Comparison of ENCODE assay signal across 3 cellular contexts in the genomic region with DNA sequence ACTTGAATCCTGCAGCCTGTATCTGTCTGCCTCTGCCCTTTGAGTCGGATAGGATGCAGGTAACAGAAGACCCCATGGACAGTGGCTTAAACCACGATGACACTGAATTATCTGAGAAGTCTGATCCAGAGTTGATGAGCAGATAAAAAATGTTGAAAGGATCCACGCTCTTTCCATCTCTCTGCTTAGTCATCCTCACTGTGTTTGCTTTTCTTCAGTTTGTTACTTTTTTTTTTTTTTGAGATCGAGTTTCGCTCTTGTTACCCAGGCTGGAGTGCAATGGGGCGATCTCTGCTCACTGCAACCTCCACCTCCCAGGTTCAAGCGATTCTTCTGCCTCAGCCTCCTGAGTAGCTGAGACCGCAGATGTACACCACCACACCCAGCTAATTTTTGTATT.
A peak's percentile ranks its signal among the peaks of the same experiment; 100 is the strongest.
TF ChIP-seq lines count a peak whose summit lies in the region.

No MANE protein-coding gene starts in this region.

TF ChIP-seq in SK-N-SH, 30 proteins besides CTCF, POLR2A, EP300 and RAD21 (continued from another document):
- TF ChIP-seq, protein P1, sequence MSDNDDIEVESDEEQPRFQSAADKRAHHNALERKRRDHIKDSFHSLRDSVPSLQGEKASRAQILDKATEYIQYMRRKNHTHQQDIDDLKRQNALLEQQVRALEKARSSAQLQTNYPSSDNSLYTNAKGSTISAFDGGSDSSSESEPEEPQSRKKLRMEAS (IDR thresholded peaks at IDR 0.05; ENCODE audit: low read depth), result no peak
- no peak for TF ChIP-seq ELF1 (IDR thresholded peaks at IDR 0.05)

TF ChIP-seq in SK-N-SH treated with all-trans-retinoic acid at 6 μM for 48 hours, 23 proteins besides CTCF, POLR2A, EP300 and RAD21 (continued from another document):
- TF ChIP-seq CSDC2 (CRISPR knock-in tag; IDR thresholded peaks at IDR 0.05) (no peak), PPARA (CRISPR knock-in tag; IDR thresholded peaks at IDR 0.05; ENCODE audit: borderline replicate concordance) (no peak), ZNF565 (CRISPR knock-in tag; conservative IDR thresholded peaks at IDR 0.05; ENCODE audit: low read depth) (no peak), ZNF8 (CRISPR knock-in tag; IDR thresholded peaks at IDR 0.05) (no peak), ZC3H10 (CRISPR knock-in tag; IDR thresholded peaks at IDR 0.05) (no peak), RARB (CRISPR knock-in tag; IDR thresholded peaks at IDR 0.05) (no peak), BACH2 (CRISPR knock-in tag; IDR thresholded peaks at IDR 0.05; ENCODE audit: borderline replicate concordance) (no peak), ARNTL (CRISPR knock-in tag; IDR thresholded peaks at IDR 0.05; ENCODE audit: borderline replicate concordance, low read depth) (no peak), ZFP3 (CRISPR knock-in tag; IDR thresholded peaks at IDR 0.05) (no peak)
- TF ChIP-seq, protein P2, sequence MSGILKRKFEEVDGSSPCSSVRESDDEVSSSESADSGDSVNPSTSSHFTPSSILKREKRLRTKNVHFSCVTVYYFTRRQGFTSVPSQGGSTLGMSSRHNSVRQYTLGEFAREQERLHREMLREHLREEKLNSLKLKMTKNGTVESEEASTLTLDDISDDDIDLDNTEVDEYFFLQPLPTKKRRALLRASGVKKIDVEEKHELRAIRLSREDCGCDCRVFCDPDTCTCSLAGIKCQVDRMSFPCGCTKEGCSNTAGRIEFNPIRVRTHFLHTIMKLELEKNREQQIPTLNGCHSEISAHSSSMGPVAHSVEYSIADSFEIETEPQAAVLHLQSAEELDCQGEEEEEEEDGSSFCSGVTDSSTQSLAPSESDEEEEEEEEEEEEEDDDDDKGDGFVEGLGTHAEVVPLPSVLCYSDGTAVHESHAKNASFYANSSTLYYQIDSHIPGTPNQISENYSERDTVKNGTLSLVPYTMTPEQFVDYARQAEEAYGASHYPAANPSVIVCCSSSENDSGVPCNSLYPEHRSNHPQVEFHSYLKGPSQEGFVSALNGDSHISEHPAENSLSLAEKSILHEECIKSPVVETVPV (CRISPR knock-in tag; IDR thresholded peaks at IDR 0.05), result no peak
- TF ChIP-seq, protein P3, sequence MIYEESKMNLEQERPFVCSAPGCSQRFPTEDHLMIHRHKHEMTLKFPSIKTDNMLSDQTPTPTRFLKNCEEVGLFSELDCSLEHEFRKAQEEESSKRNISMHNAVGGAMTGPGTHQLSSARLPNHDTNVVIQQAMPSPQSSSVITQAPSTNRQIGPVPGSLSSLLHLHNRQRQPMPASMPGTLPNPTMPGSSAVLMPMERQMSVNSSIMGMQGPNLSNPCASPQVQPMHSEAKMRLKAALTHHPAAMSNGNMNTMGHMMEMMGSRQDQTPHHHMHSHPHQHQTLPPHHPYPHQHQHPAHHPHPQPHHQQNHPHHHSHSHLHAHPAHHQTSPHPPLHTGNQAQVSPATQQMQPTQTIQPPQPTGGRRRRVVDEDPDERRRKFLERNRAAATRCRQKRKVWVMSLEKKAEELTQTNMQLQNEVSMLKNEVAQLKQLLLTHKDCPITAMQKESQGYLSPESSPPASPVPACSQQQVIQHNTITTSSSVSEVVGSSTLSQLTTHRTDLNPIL (CRISPR knock-in tag; IDR thresholded peaks at IDR 0.05; ENCODE audit: low read depth), result no peak

TF ChIP-seq in HEK293, 187 proteins besides CTCF, POLR2A, EP300 and RAD21 (continued from another document):
- no peak for TF ChIP-seq ZBTB11 (tag by site-specific recombination; conservative IDR thresholded peaks at IDR 0.05; ENCODE audit: low read depth)
- no peak for TF ChIP-seq ZBTB21 (tag by site-specific recombination; IDR thresholded peaks at IDR 0.05)
- TF ChIP-seq ZNF664 (tag by site-specific recombination; IDR thresholded peaks at IDR 0.05), result no peak
- TF ChIP-seq ZBTB17 (tag by site-specific recombination; IDR thresholded peaks at IDR 0.05), result peak; percentile 61; the same call in 1 of the 2 replicates
- TF ChIP-seq, protein P4, sequence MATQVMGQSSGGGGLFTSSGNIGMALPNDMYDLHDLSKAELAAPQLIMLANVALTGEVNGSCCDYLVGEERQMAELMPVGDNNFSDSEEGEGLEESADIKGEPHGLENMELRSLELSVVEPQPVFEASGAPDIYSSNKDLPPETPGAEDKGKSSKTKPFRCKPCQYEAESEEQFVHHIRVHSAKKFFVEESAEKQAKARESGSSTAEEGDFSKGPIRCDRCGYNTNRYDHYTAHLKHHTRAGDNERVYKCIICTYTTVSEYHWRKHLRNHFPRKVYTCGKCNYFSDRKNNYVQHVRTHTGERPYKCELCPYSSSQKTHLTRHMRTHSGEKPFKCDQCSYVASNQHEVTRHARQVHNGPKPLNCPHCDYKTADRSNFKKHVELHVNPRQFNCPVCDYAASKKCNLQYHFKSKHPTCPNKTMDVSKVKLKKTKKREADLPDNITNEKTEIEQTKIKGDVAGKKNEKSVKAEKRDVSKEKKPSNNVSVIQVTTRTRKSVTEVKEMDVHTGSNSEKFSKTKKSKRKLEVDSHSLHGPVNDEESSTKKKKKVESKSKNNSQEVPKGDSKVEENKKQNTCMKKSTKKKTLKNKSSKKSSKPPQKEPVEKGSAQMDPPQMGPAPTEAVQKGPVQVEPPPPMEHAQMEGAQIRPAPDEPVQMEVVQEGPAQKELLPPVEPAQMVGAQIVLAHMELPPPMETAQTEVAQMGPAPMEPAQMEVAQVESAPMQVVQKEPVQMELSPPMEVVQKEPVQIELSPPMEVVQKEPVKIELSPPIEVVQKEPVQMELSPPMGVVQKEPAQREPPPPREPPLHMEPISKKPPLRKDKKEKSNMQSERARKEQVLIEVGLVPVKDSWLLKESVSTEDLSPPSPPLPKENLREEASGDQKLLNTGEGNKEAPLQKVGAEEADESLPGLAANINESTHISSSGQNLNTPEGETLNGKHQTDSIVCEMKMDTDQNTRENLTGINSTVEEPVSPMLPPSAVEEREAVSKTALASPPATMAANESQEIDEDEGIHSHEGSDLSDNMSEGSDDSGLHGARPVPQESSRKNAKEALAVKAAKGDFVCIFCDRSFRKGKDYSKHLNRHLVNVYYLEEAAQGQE (tag by site-specific recombination; IDR thresholded peaks at IDR 0.05), result no peak
- no peak for TF ChIP-seq ZNF423 (tag by site-specific recombination; IDR thresholded peaks at IDR 0.05)
- TF ChIP-seq ZNF335 (tag by site-specific recombination; conservative IDR thresholded peaks at IDR 0.05), result no peak
